In the genomic region with DNA sequence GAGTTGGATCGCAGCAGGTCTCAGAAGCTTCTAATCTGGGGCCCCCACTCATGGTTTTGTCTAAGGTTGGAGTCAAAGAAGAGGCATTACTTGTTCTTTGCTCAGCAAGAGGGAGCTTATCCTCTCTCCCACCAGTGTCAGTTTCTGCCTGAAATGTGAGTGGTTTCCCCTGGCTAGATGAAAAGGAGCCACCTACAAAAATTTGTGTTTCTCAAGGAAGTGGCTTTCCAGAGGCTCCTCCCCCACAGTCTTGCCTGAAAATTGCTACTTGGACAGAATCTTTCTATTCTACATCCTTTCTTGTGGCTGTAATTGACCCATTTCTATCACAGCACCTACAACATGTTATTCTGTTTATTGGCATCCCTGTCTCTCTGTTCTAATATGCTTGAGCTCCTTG, we compare ENCODE assay signal across 18 cellular contexts. TPM values are rescaled to one million over a fixed set of nuclear protein-coding genes. Genes with fewer than 3 reads are reported as not detected.
A peak's percentile ranks its signal among the peaks of the same experiment; 100 is the strongest.
DNase-seq lines count a peak whose midpoint lies in the region; ATAC-seq and TF ChIP-seq lines count a peak whose summit lies in the region.
"Had no signal": no experiment of that assay in that cellular context is flagged by ENCODE, and none has a peak within 500 bp of the region (broad histone marks: within the 10 kb centered on the region; RNA-seq: fewer than 3 reads in every experiment).

No MANE protein-coding gene starts in this region.

- H3K36me3 ChIP-seq in KOPT-K1 (ENCODE audit: insufficient read depth, low read length) = no peaks in the 10 kb centered on the region

- H3K27ac ChIP-seq in KOPT-K1 (ENCODE audit: low read depth, low read length, poor library complexity, severe bottlenecking) = peak overlapping the region; percentile 45
- H3K27ac ChIP-seq: C4-2B, foreskin keratinocyte had no signal

- H3K36me3 Mint-ChIP-seq in activated CD4-positive, alpha-beta T cell treated with anti-CD3 and anti-CD28 coated beads for 36 hours (ENCODE audit: low read depth) = peaks cover 3% of the 10 kb centered on the region
- H3K36me3 Mint-ChIP-seq in activated naive CD8-positive, alpha-beta T cell treated with anti-CD3 and anti-CD28 coated beads for 36 hours = peaks cover 2% of the 10 kb centered on the region
- no peaks in the 10 kb centered on the region for H3K36me3 Mint-ChIP-seq in nephron progenitor cell (ENCODE audit: low read depth)

- no peaks in the 10 kb centered on the region for H3K9me3 ChIP-seq in KOPT-K1 (ENCODE audit: insufficient read depth, low read length, poor library complexity, severe bottlenecking)

- H3K27ac Mint-ChIP-seq in activated CD4-positive, alpha-beta T cell treated with anti-CD3 and anti-CD28 coated beads for 36 hours = peak overlapping the region; percentile 73
- peak overlapping the region; percentile 75 for H3K27ac Mint-ChIP-seq in activated naive CD8-positive, alpha-beta T cell treated with anti-CD3 and anti-CD28 coated beads for 36 hours
- peak overlapping the region; percentile 49 for H3K27ac Mint-ChIP-seq in nephron progenitor cell

- H3K4me1 Mint-ChIP-seq in activated CD4-positive, alpha-beta T cell treated with anti-CD3 and anti-CD28 coated beads for 36 hours = peaks cover 87% of the 10 kb centered on the region
- H3K4me1 Mint-ChIP-seq in activated naive CD8-positive, alpha-beta T cell treated with anti-CD3 and anti-CD28 coated beads for 36 hours = peaks cover 82% of the 10 kb centered on the region
- peaks cover 47% of the 10 kb centered on the region for H3K4me1 Mint-ChIP-seq in nephron progenitor cell

- TF ChIP-seq CTCF in nephron progenitor cell (IDR thresholded peaks at IDR 0.05) = no peak

- H3K9me3 Mint-ChIP-seq in activated CD4-positive, alpha-beta T cell treated with anti-CD3 and anti-CD28 coated beads for 36 hours (ENCODE audit: low read depth) = no peaks in the 10 kb centered on the region
- H3K9me3 Mint-ChIP-seq in activated naive CD8-positive, alpha-beta T cell treated with anti-CD3 and anti-CD28 coated beads for 36 hours = no peaks in the 10 kb centered on the region
- H3K9me3 Mint-ChIP-seq in nephron progenitor cell = no peaks in the 10 kb centered on the region

- peak overlapping the region; percentile 27 for H3K4me3 Mint-ChIP-seq in activated CD4-positive, alpha-beta T cell treated with anti-CD3 and anti-CD28 coated beads for 36 hours
- H3K4me3 Mint-ChIP-seq in activated naive CD8-positive, alpha-beta T cell treated with anti-CD3 and anti-CD28 coated beads for 36 hours = peak overlapping the region; percentile 3
- no peak overlapping the region for H3K4me3 Mint-ChIP-seq in nephron progenitor cell

- intact Hi-C loops in activated CD4-positive, alpha-beta T cell treated with anti-CD3 and anti-CD28 coated beads for 36 hours (cut with DNase I, micrococcal nuclease) = loop anchor here (2.0 to 5.0 kb wide), 4 partner anchors 39 to 74 kb away; partner anchors contain the start of gene SCML4 (in 1 of the 2)

- CTCF ChIA-PET in activated CD4-positive, alpha-beta T cell treated with anti-CD3 and anti-CD28 coated beads for 36 hours (lab: Charles Lee) = interaction anchor here (0.5 to 3.2 kb wide), 17 partner anchors 11 to 219 kb away, joined by 3 to 20 read pairs (median 4); partner anchors contain the start of gene SCML4

- POLR2A ChIA-PET in activated CD4-positive, alpha-beta T cell treated with anti-CD3 and anti-CD28 coated beads for 36 hours (lab: Charles Lee) = interaction anchor here (0.6 to 1.3 kb wide), 4 partner anchors 10 to 73 kb away, joined by 3 to 4 read pairs (median 4); no protein-coding TSS in a partner anchor

- ATAC-seq in activated CD4-positive, alpha-beta T cell treated with anti-CD3 and anti-CD28 coated beads for 36 hours = no peak
- ATAC-seq: foreskin keratinocyte, SK-N-SH treated with all-trans-retinoic acid at 6 μM for 48 hours had no signal

- DNase-seq in activated CD4-positive, alpha-beta T cell treated with anti-CD3 and anti-CD28 coated beads for 36 hours = no peak
- DNase-seq in activated CD4-positive, alpha-beta T cell treated with anti-CD3 and anti-CD28 coated beads, Interleukin-2, amount 50 U/mL, for 48 hours = no peak
- no peak for DNase-seq in activated naive CD8-positive, alpha-beta T cell treated with anti-CD3 and anti-CD28 coated beads for 36 hours
- DNase-seq in nephron progenitor cell = no peak
- DNase-seq in NCI-H1092 treated with DMSO at 0.1 percent for 48 hours (lab: John Stamatoyannopoulos, UW) = no peak
- no peak for DNase-seq in NCI-H82 treated with DMSO at 0.1 percent for 48 hours (lab: John Stamatoyannopoulos, UW; ENCODE audit: unreplicated experiment)
- no peak for DNase-seq in GM19240 (ENCODE audit: insufficient read length, low spot score)
- DNase-seq: 8988T, amygdala, foreskin keratinocyte, GOT3, NCI-H2029 treated with DMSO at 0.1 percent for 48 hours, NCI-H526 treated with DMSO at 0.1 percent for 48 hours had no signal

- H3K27me3 Mint-ChIP-seq in activated CD4-positive, alpha-beta T cell treated with anti-CD3 and anti-CD28 coated beads for 36 hours = no peaks in the 10 kb centered on the region
- no peaks in the 10 kb centered on the region for H3K27me3 Mint-ChIP-seq in activated naive CD8-positive, alpha-beta T cell treated with anti-CD3 and anti-CD28 coated beads for 36 hours
- no peaks in the 10 kb centered on the region for H3K27me3 Mint-ChIP-seq in nephron progenitor cell (ENCODE audit: low read depth, poor library complexity)

RNA-seq across cellular contexts. Expression of gene SCML4, which starts 37.9 kb away (rescaled TPM):
- 10 to 100 TPM in 1 of 2 experiments, 1 to 10 TPM in 1; 9.0 to 11.0 TPM for total RNA-seq in activated CD4-positive, alpha-beta T cell treated with anti-CD3 and anti-CD28 coated beads for 36 hours
- total RNA-seq in activated naive CD8-positive, alpha-beta T cell treated with anti-CD3 and anti-CD28 coated beads for 36 hours = 10 to 100 TPM; 15.3 to 16.3 TPM
- total RNA-seq: chondrocyte, endothelial cell of umbilical vein, foreskin keratinocyte had no signal
